8 cellular contexts compared by ENCODE assay signal in the genomic region with DNA sequence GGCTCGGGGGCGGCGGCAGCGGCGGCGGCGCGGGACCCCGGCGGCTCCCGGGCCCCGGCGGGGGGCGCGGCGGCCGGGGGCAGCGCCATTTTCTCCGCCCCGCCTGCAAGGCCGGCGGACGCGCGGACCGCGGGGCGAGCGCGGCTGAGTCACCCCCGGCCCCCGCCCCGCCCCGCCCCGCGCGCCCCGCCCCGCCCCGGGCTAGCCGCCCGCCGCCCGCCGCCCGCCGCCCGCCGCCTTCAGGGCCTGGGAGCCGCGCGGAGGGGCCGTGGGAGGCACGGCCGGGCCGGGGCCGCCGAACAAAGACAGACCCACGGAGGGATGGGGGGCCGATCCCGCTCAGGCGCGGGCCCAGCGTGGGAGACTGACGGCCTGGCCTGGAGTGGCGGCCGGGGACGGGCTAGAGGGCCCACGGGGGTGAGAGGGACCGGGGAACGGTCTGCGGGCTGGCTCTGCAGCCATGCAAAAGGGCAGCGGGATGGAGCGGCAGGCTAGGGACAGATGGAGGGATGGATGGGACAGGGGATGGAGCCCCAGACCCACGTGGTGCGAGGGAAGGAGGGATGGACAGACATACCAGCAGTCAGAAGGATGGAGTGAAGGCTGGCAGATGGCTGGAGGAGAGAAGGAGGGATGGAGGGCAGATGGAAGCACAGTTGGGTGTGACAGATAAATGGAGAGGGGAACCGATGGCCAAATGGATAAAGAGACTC. TPM values are rescaled to one million over a fixed set of nuclear protein-coding genes. Genes with fewer than 3 reads are reported as not detected.
DNase-seq lines count a peak whose midpoint lies in the region; ATAC-seq and TF ChIP-seq lines count a peak whose summit lies in the region.

A gene (minus strand): TSS at position 124 of the 713 bp plus-strand sequence. CDS start 35 bp downstream, at position 89.

- peaks cover 0 to 7% of the 10 kb centered on the region in 2 donors for H3K36me3 Mint-ChIP-seq in naive B cell

- H3K4me1 ChIP-seq in esophagus squamous epithelium (peaks cover 4 to 45% (median 17%) of the 10 kb centered on the region in 3 donors), tibial nerve (peaks cover 0 to 25% (median 6%) of the 10 kb centered on the region in 4 donors)

- 8 to 9% methylated on average over 18 to 21 of the region's 77 CpGs for WGBS in esophagus squamous epithelium, 2 donors
- 9 to 10% methylated on average over 14 to 18 of the region's 77 CpGs for whole genome bisulfite sequencing in tibial nerve, 2 donors

- no peaks in the 10 kb centered on the region for H3K9me3 Mint-ChIP-seq in naive B cell

- no peaks in the 10 kb centered on the region for H3K36me3 ChIP-seq in esophagus squamous epithelium
- no peaks in the 10 kb centered on the region for H3K36me3 ChIP-seq in tibial nerve

- peak within 1 kb of the TSS; percentile 80 to 89 (median 82) for H3K27ac ChIP-seq in esophagus squamous epithelium
- H3K27ac ChIP-seq in tibial nerve: peak within 1 kb of the TSS; percentile 57 to 90 (median 86)

- intact Hi-C loops in esophagus squamous epithelium (cut with DNase I): no loop called here

- TF ChIP-seq CTCF in esophagus squamous epithelium (IDR thresholded peaks at IDR 0.05) (no peak), tibial nerve (IDR thresholded peaks at IDR 0.05) (no peak)

- peaks cover 36 to 43% (median 37%) of the 10 kb centered on the region in 3 donors for H3K4me1 Mint-ChIP-seq in naive B cell

- peaks cover 4 to 16% (median 15%) of the 10 kb centered on the region in 3 donors for H3K27me3 Mint-ChIP-seq in naive B cell

- DNase-seq in CD1c-positive myeloid dendritic cell (ENCODE audit: extremely low spot score) (peak; percentile 69), LoVo (ENCODE audit: low spot score) (peak; percentile 38), activated T-cell treated with anti-CD3 and anti-CD28 coated beads for 48 hours (ENCODE audit: low read depth) (peak; percentile 48), esophagus squamous epithelium (lab: John Stamatoyannopoulos, UW) (no peak), naive B cell (peak; percentile 39), tibial nerve (ENCODE audit: low spot score in 2 of 2) (no peak)

- peak within 1 kb of the TSS; percentile 75 to 92 (median 87) for H3K4me3 ChIP-seq in esophagus squamous epithelium
- H3K4me3 ChIP-seq in tibial nerve: peak within 1 kb of the TSS; percentile 56 to 84 (median 70)

- peak; percentile 53 for ATAC-seq in GM19455 (IDR thresholded peaks at IDR 0.05; ENCODE audit: unreplicated experiment)
- ATAC-seq in naive B cell (ENCODE audit: low read depth in 2 of 2): peak; percentile 54 to 60
- no peak for ATAC-seq in GM21367 (IDR thresholded peaks at IDR 0.05; ENCODE audit: unreplicated experiment)

- TF ChIP-seq EP300 in tibial nerve (IDR thresholded peaks at IDR 0.05): peak in 1 of 2 donors; percentile 6

- H3K9me3 ChIP-seq in esophagus squamous epithelium: no peaks in the 10 kb centered on the region
- H3K9me3 ChIP-seq in tibial nerve: no peaks in the 10 kb centered on the region

- H3K27me3 ChIP-seq in esophagus squamous epithelium (no peaks in the 10 kb centered on the region), tibial nerve (no peaks in the 10 kb centered on the region)

- peak within 1 kb of the TSS; percentile 85 to 95 (median 91) for H3K4me3 Mint-ChIP-seq in naive B cell

- H3K27ac Mint-ChIP-seq in naive B cell: peak within 1 kb of the TSS; percentile 16 to 79 (median 42)

- TF ChIP-seq POLR2A in esophagus squamous epithelium (IDR thresholded peaks at IDR 0.05) (no peak), tibial nerve (IDR thresholded peaks at IDR 0.05) (no peak)

RNA-seq across cellular contexts. Expression of the gene that starts here (rescaled TPM):
- total RNA-seq in esophagus squamous epithelium (10 to 100 TPM in 2 of 4 donors, 1 to 10 TPM in 2; 7.4 to 16.2 (median 10.2) TPM), tibial nerve (10 to 100 TPM; 11.2 to 23.8 (median 16.0) TPM)
- polyA plus RNA-seq in naive B cell (ENCODE audit: low read depth in 6 of 6): 1 to 10 TPM; 2.1 to 5.1 (median 3.1) TPM

Comparison
In these comparisons a context has a peak if more than half of its experiments do, and no peak if none do; other contexts are left out.
1. DNase-seq: peak in CD1c-positive myeloid dendritic cell (single experiment), LoVo (single experiment), activated T-cell treated with anti-CD3 and anti-CD28 coated beads for 48 hours (single experiment) and naive B cell (single experiment); none in esophagus squamous epithelium (single experiment) and tibial nerve (0 of 2).